In the genomic region with DNA sequence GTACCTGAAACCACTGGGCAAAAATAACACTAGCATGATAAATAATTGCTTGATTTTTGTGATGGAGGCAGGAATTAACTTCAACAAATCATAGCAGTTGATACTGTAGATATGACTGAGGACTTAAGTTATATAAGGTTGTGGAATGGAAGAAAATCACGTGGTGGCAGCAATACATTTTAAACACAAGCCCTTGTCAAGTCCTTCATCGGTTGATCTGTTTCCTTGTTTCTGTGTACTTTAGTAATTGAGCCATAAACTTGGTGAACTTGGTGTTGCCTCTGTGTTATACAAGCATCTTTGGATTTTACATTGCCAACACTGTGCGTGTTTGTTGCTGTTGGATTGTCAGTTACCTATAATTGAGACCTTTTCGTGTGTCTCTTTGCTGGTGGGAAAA, we compare ENCODE assay signal across 16 cellular contexts.
"Had no signal": no experiment of that assay in that cellular context is flagged by ENCODE, and none has a peak within 500 bp of the region (broad histone marks: within the 10 kb centered on the region; RNA-seq: fewer than 3 reads in every experiment).

No MANE protein-coding gene starts in this region.

- H3K27ac ChIP-seq: gastrocnemius medialis, heart right ventricle, thoracic aorta had no signal

- DNase-seq: effector memory CD4-positive, alpha-beta T cell; gastrocnemius medialis; heart right ventricle; hypothalamus; kidney glomerular epithelial cell; mammary epithelial cell; natural killer cell; posterior cingulate gyrus; stimulated activated CD4-positive, alpha-beta T cell treated with anti-CD3 and anti-CD28 coated beads, Interleukin-2, amount 100 ng/mL, for 24 hours; stimulated activated CD4-positive, alpha-beta T cell treated with anti-CD3 and anti-CD28 coated beads, Interleukin-4, amount 100 ng/mL, for 4 hours; stimulated activated naive B cell treated with anti-CD40 and anti-IgM and Interleukin-4, amounts not matched to agents 10 μg/mL and 1 μg/mL and 100 μg/mL, for 72 hours; stimulated activated naive CD8-positive, alpha-beta T cell treated with anti-CD3 and anti-CD28 coated beads, Interleukin-15, amount 100 ng/mL, for 72 hours; trophoblast cell had no signal

- FAIRE-seq: endometrium, islet of Langerhans had no signal

- H3K4me3 ChIP-seq: gastrocnemius medialis, heart right ventricle, thoracic aorta had no signal

- H3K36me3 ChIP-seq: gastrocnemius medialis, thoracic aorta had no signal

- H3K27me3 ChIP-seq: gastrocnemius medialis, heart right ventricle had no signal

- H3K4me1 ChIP-seq: gastrocnemius medialis, heart right ventricle had no signal

- H3K9me3 ChIP-seq: gastrocnemius medialis, heart right ventricle, thoracic aorta had no signal
